18 cellular contexts compared by ENCODE assay signal in the genomic region with DNA sequence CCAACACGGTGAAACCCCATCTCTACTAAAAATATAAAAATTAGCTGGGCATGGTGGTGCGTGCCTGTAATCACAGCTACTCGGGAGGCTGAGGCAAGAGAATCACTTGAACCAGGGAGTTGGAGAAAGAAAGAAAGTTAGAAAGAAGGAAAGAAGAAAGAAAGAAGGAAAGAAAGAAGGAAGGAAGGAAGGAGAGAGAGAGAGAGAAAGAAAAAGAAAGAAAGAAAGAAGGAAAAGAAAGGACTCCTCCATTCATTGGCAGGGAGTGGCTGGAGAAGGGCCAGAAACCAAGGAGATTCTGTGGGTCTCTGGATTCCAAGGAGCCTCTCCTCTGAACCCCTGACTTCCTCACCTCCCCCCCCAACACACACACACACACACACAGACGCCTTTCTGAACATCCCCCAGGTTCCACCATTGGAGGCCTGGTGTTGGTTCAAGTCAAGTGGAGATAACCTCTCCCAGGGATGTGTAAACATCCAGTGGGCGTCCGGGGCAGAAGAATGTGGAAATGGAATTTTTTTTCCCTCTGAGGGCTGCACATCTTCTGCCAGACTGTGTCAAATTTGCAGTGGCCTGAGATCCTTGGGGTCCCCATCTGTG.
DNase-seq lines count a peak whose midpoint lies in the region; ATAC-seq, FAIRE-seq and TF ChIP-seq lines count a peak whose summit lies in the region.
"Had no signal": no experiment of that assay in that cellular context is flagged by ENCODE, and none has a peak within 500 bp of the region (broad histone marks: within the 10 kb centered on the region; RNA-seq: fewer than 3 reads in every experiment).

No MANE protein-coding gene starts in this region.

- H2AFZ ChIP-seq in HepG2 (ENCODE audit: low read length) = no peak overlapping the region

- H3K27me3 ChIP-seq in HepG2 (ENCODE audit: control insufficient read depth in 1 of 2, insufficient read depth in 2 of 2, low read length in 2 of 2) = peaks cover 3 to 22% of the 10 kb centered on the region in 2 experiments; a peak in 3 of 5 replicates
- H3K27me3 ChIP-seq in right lobe of liver = no peaks in the 10 kb centered on the region
- no peaks in the 10 kb centered on the region for H3K27me3 ChIP-seq in thyroid gland
- H3K27me3 ChIP-seq: BLaER1 treated with 17β-estradiol and CSF1 and Interleukin-3, amounts not matched to agents 10 nM and 100 nM; SJSA1 had no signal

- H3K4me3 ChIP-seq in HepG2 (replicated peaks in 1 of 3; ENCODE audit: insufficient read depth in 1 of 3, low read depth in 2 of 3, low read length in 3 of 3) (no peak overlapping the region), right lobe of liver (no peak overlapping the region), choroid plexus epithelial cell (ENCODE audit: low read depth, low read length) (no peak overlapping the region), mesodermal cell (ENCODE audit: extremely low read depth, insufficient read depth, low read length, poor library complexity, severe bottlenecking) (no peak overlapping the region), thyroid gland (replicated peaks in 1 of 3) (no peak overlapping the region)
- H3K4me3 ChIP-seq: BLaER1 treated with 17β-estradiol and CSF1 and Interleukin-3, amounts not matched to agents 10 nM and 100 nM; SJSA1 had no signal

- no peak for TF ChIP-seq RAD21 in HepG2 (CRISPR knock-in tag; IDR thresholded peaks at IDR 0.05)

- DNase-seq in HepG2 (ENCODE audit: low spot score) (peak; percentile 53), right lobe of liver (no peak), choroid plexus epithelial cell (ENCODE audit: low read depth) (peak; percentile 34), LoVo (ENCODE audit: low spot score) (no peak), thyroid gland (no peak)
- DNase-seq: CD8-positive, alpha-beta memory T cell; NCI-H1436; NCI-H2029 treated with DMSO at 0.1 percent for 48 hours; NCI-H510A treated with DMSO at 0.1 percent for 48 hours; NCI-H82; PC-3 had no signal

- no peaks in the 10 kb centered on the region for H4K20me1 ChIP-seq in HepG2 (ENCODE audit: insufficient read depth, low read length)
- H4K20me1 ChIP-seq: BLaER1 treated with 17β-estradiol and CSF1 and Interleukin-3, amounts not matched to agents 10 nM and 100 nM had no signal

- peaks cover 16% of the 10 kb centered on the region for H3K4me1 ChIP-seq in HepG2 (ENCODE audit: insufficient read depth, low read length)
- H3K4me1 ChIP-seq in right lobe of liver = no peaks in the 10 kb centered on the region
- H3K4me1 ChIP-seq in mesodermal cell (ENCODE audit: control insufficient read depth, insufficient read depth, low read length, poor library complexity, severe bottlenecking) = peaks cover 26% of the 10 kb centered on the region
- no peaks in the 10 kb centered on the region for H3K4me1 ChIP-seq in thyroid gland
- H3K4me1 ChIP-seq: BLaER1 treated with 17β-estradiol and CSF1 and Interleukin-3, amounts not matched to agents 10 nM and 100 nM had no signal

- no peak for TF ChIP-seq EP300 in HepG2 (IDR thresholded peaks at IDR 0.05; ENCODE audit: low read depth in 2 of 2, low read length in 2 of 2)
- no peak for TF ChIP-seq EP300 in HepG2 (CRISPR knock-in tag; IDR thresholded peaks at IDR 0.05; ENCODE audit: borderline replicate concordance)

- in situ Hi-C loops in HepG2 (cut with HindIII; ENCODE audit: extremely low pct_ligation_motif_present, low pct_unique_long_range_greater_than_20kb) = no loop called here

- H3K79me2 ChIP-seq in HepG2 (ENCODE audit: insufficient read depth, low read length) = no peaks in the 10 kb centered on the region

- POLR2A ChIA-PET in HepG2 (lab: Yijun Ruan, JAX) = no interaction called here

- no peak for TF ChIP-seq CTCF in HepG2 (CRISPR knock-in tag; IDR thresholded peaks at IDR 0.05)
- TF ChIP-seq CTCF in right lobe of liver (IDR thresholded peaks at IDR 0.05) = no peak
- no peak for TF ChIP-seq CTCF in choroid plexus epithelial cell (conservative IDR thresholded peaks at IDR 0.05; ENCODE audit: low read depth, low read length)
- no peak for TF ChIP-seq CTCF in thyroid gland (IDR thresholded peaks at IDR 0.05)

- no peaks in the 10 kb centered on the region for H3K36me3 ChIP-seq in HepG2 (replicated peaks in 1 of 2; ENCODE audit: control insufficient read depth in 1 of 2, insufficient read depth in 2 of 2, low read length in 2 of 2)
- H3K36me3 ChIP-seq in right lobe of liver = no peaks in the 10 kb centered on the region
- H3K36me3 ChIP-seq in mesodermal cell (ENCODE audit: control insufficient read depth, insufficient read depth, low read length) = no peaks in the 10 kb centered on the region
- no peaks in the 10 kb centered on the region for H3K36me3 ChIP-seq in thyroid gland
- H3K36me3 ChIP-seq: BLaER1 treated with 17β-estradiol and CSF1 and Interleukin-3, amounts not matched to agents 10 nM and 100 nM; SJSA1 had no signal

- H3K4me2 ChIP-seq in HepG2 (ENCODE audit: low read depth, low read length) = no peak overlapping the region
- H3K4me2 ChIP-seq: BLaER1 treated with 17β-estradiol and CSF1 and Interleukin-3, amounts not matched to agents 10 nM and 100 nM had no signal

- FAIRE-seq in HepG2 (lab: Jason Lieb, UNC) = peak; percentile 55
- FAIRE-seq: A204.1, GM12892 had no signal

- BruUV-seq in HepG2 (replicated peaks; lab: Mats Ljungman, UMichigan) = no TSS peak

- TF ChIP-seq POLR2A in HepG2 (IDR thresholded peaks at IDR 0.05; ENCODE audit: insufficient read depth in 1 of 2, low read depth in 2 of 2, low read length in 2 of 2) (no peak), right lobe of liver (IDR thresholded peaks at IDR 0.05) (no peak), thyroid gland (IDR thresholded peaks at IDR 0.05) (no peak)

- intact Hi-C loops in HepG2 (cut with micrococcal nuclease; ENCODE audit: unreplicated experiment) = no loop called here
- intact Hi-C loops in right lobe of liver (cut with DNase I) = no loop called here
- intact Hi-C loops in thyroid gland (cut with DNase I) = no loop called here

- H3K27ac ChIP-seq in HepG2 (ENCODE audit: extremely low read length, insufficient read depth, low read length) (no peak overlapping the region), right lobe of liver (no peak overlapping the region), mesodermal cell (ENCODE audit: low read depth, low read length, severe bottlenecking) (peak overlapping the region; percentile 51), thyroid gland (no peak overlapping the region)
- H3K27ac ChIP-seq: BLaER1 treated with 17β-estradiol and CSF1 and Interleukin-3, amounts not matched to agents 10 nM and 100 nM; SJSA1 had no signal

- no peaks in the 10 kb centered on the region for H3K9me3 ChIP-seq in HepG2 (ENCODE audit: low read length)
- no peaks in the 10 kb centered on the region for H3K9me3 ChIP-seq in right lobe of liver
- no peaks in the 10 kb centered on the region for H3K9me3 ChIP-seq in mesodermal cell (ENCODE audit: control insufficient read depth, low read length)
- H3K9me3 ChIP-seq in thyroid gland = no peaks in the 10 kb centered on the region
- H3K9me3 ChIP-seq: BLaER1 treated with 17β-estradiol and CSF1 and Interleukin-3, amounts not matched to agents 10 nM and 100 nM had no signal

- ATAC-seq in HepG2 (peak; percentile 83), right lobe of liver (no peak), GM19324 (IDR thresholded peaks at IDR 0.05; ENCODE audit: low FRiP score, unreplicated experiment) (no peak), HG02938 (IDR thresholded peaks at IDR 0.05; ENCODE audit: unreplicated experiment) (no peak)
- ATAC-seq: PC-3 had no signal

- CTCF ChIA-PET in HepG2 (lab: Yijun Ruan, JAX; ENCODE audit: low intra/inter-chr PET ratio, low total read pairs) = no interaction called here

- H3K9ac ChIP-seq in HepG2 (ENCODE audit: insufficient read depth, low read depth, low read length) = no peak overlapping the region
- H3K9ac ChIP-seq: BLaER1 treated with 17β-estradiol and CSF1 and Interleukin-3, amounts not matched to agents 10 nM and 100 nM had no signal

- 19% methylated on average over 5 of the region's 6 CpGs for WGBS in HepG2 (ENCODE audit: low lambda C conversion rate)
- WGBS in right lobe of liver (ENCODE audit: insufficient coverage, low coverage, low lambda C conversion rate, missing lambda C conversion rate) = 37% methylated on average over 5 of the region's 6 CpGs
- 68 to 86% methylated on average over 3 to 4 of the region's 6 CpGs for WGBS in mesodermal cell (ENCODE audit: insufficient coverage in 2 of 2), 2 experiments
- 53 to 56% methylated on average over 6 of the region's 6 CpGs for WGBS in thyroid gland, 2 donors

TF ChIP-seq in HepG2, 621 proteins besides CTCF, POLR2A, EP300 and RAD21 (continues in another document):
- TF ChIP-seq NR2F6 (IDR thresholded peaks at IDR 0.05) (peak; percentile 29; the same call in 1 of the 2 replicates), NR2F6 (CRISPR knock-in tag; IDR thresholded peaks at IDR 0.05) (no peak), ZNF253 (CRISPR knock-in tag; IDR thresholded peaks at IDR 0.05; ENCODE audit: borderline replicate concordance) (no peak), HINFP (CRISPR knock-in tag; IDR thresholded peaks at IDR 0.05; ENCODE audit: low read depth) (0 out of 2 replicates have a peak, but pooled peaks have one; percentile 41), PHF8 (CRISPR knock-in tag; IDR thresholded peaks at IDR 0.05) (no peak), ZNF362 (CRISPR knock-in tag; IDR thresholded peaks at IDR 0.05; ENCODE audit: borderline replicate concordance) (peak; percentile 41; the same call in 1 of the 2 replicates), PRPF4 (IDR thresholded peaks at IDR 0.05; ENCODE audit: low read depth, low read length, poor library complexity, severe bottlenecking) (no peak), PAX8 (CRISPR knock-in tag; IDR thresholded peaks at IDR 0.05; ENCODE audit: borderline replicate concordance) (no peak)

Comparison
In these comparisons a context has a peak if more than half of its experiments do, and no peak if none do; other contexts are left out.
1. DNase-seq: peak in HepG2 (single experiment) and choroid plexus epithelial cell (single experiment); none in right lobe of liver (0 of 3), LoVo (single experiment) and thyroid gland (0 of 2).